18 cellular contexts compared by ENCODE assay signal in the genomic region with DNA sequence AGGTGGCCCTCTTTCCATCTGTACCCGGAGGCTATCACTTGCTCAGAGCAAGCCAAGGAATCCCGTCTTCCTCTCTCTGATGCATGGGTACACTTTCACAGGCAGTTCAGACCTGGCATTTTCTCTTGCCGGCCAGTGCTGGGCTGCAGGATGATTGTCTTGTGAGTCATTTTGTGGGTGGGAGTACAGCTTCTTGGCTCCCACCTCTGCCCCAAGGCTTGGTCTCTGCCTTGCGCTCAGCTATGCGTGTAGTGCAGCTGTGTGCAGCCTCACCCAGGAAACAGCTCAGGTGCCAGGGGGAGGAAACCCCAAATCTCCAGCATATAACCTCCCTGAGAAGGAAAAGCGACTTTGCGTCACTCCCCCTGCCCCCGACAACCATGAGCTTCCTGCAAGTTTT. TPM values are rescaled to one million over a fixed set of nuclear protein-coding genes. Genes with fewer than 3 reads are reported as not detected.
DNase-seq lines count a peak whose midpoint lies in the region; ATAC-seq and TF ChIP-seq lines count a peak whose summit lies in the region.
"Had no signal": no experiment of that assay in that cellular context is flagged by ENCODE, and none has a peak within 500 bp of the region (broad histone marks: within the 10 kb centered on the region; RNA-seq: fewer than 3 reads in every experiment).

No MANE protein-coding gene starts in this region.

- no peak overlapping the region for H3K23ac ChIP-seq in H9 (ENCODE audit: insufficient read length, low read depth, low read length)

- no peak for DNase-seq in H9
- peak; percentile 93 for DNase-seq in RWPE2 (ENCODE audit: low spot score)
- DNase-seq in ureter (ENCODE audit: low spot score): peak; percentile 61
- DNase-seq in NCI-H69 (lab: John Stamatoyannopoulos, UW): no peak
- no peak for DNase-seq in stimulated activated CD4-positive, alpha-beta T cell treated with anti-CD3 and anti-CD28 coated beads, Interleukin-15, amount 100 ng/mL, for 24 hours
- DNase-seq: activated CD4-positive, alpha-beta T cell treated with anti-CD3 and anti-CD28 coated beads for 36 hours; activated naive CD4-positive, alpha-beta T cell treated with anti-CD3 and anti-CD28 coated beads for 36 hours; CD8-positive, alpha-beta memory T cell; effector memory CD8-positive, alpha-beta T cell; GDM1; immature natural killer cell; NCI-H774; Right ventricle myocardium superior; small intestine; stimulated activated naive CD8-positive, alpha-beta T cell treated with anti-CD3 and anti-CD28 coated beads, Interleukin-15, amount 100 ng/mL, for 72 hours had no signal

- ATAC-seq in RWPE2 (ENCODE audit: low read depth): peak; percentile 96
- ATAC-seq in GM21515 (IDR thresholded peaks at IDR 0.05; ENCODE audit: unreplicated experiment): no peak
- ATAC-seq: activated CD4-positive, alpha-beta T cell treated with anti-CD3 and anti-CD28 coated beads for 36 hours; effector memory CD8-positive, alpha-beta T cell; stimulated activated naive CD8-positive, alpha-beta T cell treated with anti-CD3 and anti-CD28 coated beads, Interleukin-15, amount 100 ng/mL, for 72 hours had no signal

- H4K20me1 ChIP-seq in H9 (ENCODE audit: control insufficient read depth, insufficient read depth, insufficient read length): no peaks in the 10 kb centered on the region

- H4K91ac ChIP-seq in H9 (ENCODE audit: insufficient read length, low read depth, low read length): no peak overlapping the region

- no peak overlapping the region for H2BK15ac ChIP-seq in H9 (ENCODE audit: low read depth, low read length)

- H3K79me1 ChIP-seq in H9 (ENCODE audit: insufficient read depth, low read depth, low read length, poor library complexity, severe bottlenecking): no peaks in the 10 kb centered on the region

- H2BK20ac ChIP-seq in H9 (ENCODE audit: low read depth, low read length, poor library complexity, severe bottlenecking): no peak overlapping the region

- H3K79me2 ChIP-seq in H9 (ENCODE audit: insufficient read depth, low read length): no peaks in the 10 kb centered on the region

- H3K27me3 ChIP-seq in H9 (ENCODE audit: insufficient read depth, low read length) (peaks cover 9% of the 10 kb centered on the region; the same call in 1 of the 2 replicates), RWPE2 (ENCODE audit: insufficient read depth, poor library complexity, severe bottlenecking) (no peaks in the 10 kb centered on the region), iPS-20b (ENCODE audit: insufficient read depth, low read length) (peaks cover 53% of the 10 kb centered on the region)

- no peaks in the 10 kb centered on the region for H3K36me3 ChIP-seq in RWPE2 (ENCODE audit: low read depth)
- no peaks in the 10 kb centered on the region for H3K36me3 ChIP-seq in iPS-20b (ENCODE audit: insufficient read depth, low read depth, low read length)

- peaks cover 8% of the 10 kb centered on the region; the same call in 1 of the 2 replicates for H3K4me1 ChIP-seq in H9 (ENCODE audit: insufficient read depth, low read length)
- H3K4me1 ChIP-seq in RWPE2 (ENCODE audit: insufficient read depth, poor library complexity, severe bottlenecking): peaks cover 20% of the 10 kb centered on the region
- peaks cover 17% of the 10 kb centered on the region for H3K4me1 ChIP-seq in iPS-20b (ENCODE audit: insufficient read depth, low read length)

- no peak overlapping the region for H4K8ac ChIP-seq in H9 (replicated peaks; ENCODE audit: insufficient read length, low read depth, low read length)

- no peak overlapping the region for H2BK120ac ChIP-seq in H9 (ENCODE audit: low read depth, low read length, poor library complexity, severe bottlenecking)

- H3K4me3 ChIP-seq in RWPE2 (ENCODE audit: severe bottlenecking) (no peak overlapping the region), iPS-20b (ENCODE audit: low read length) (peak overlapping the region; percentile 18; the same call in 1 of the 2 replicates)

- WGBS in H9 (ENCODE audit: extremely low coverage, insufficient read length, low lambda C conversion rate): no CpG with 5 or more reads among the region's 8 CpGs

- H3K9me3 ChIP-seq in H9 (ENCODE audit: control insufficient read depth, low read depth, low read length): no peaks in the 10 kb centered on the region
- H3K9me3 ChIP-seq in RWPE2 (ENCODE audit: severe bottlenecking): no peaks in the 10 kb centered on the region
- H3K9me3 ChIP-seq in iPS-20b (ENCODE audit: insufficient read depth, low read depth, low read length): no peaks in the 10 kb centered on the region

- H3K4me1 Mint-ChIP-seq in H9: no peaks in the 10 kb centered on the region; a peak in 2 of 4 replicates
- H3K4me1 Mint-ChIP-seq: activated CD4-positive, alpha-beta T cell treated with anti-CD3 and anti-CD28 coated beads for 36 hours; CD8-positive, alpha-beta memory T cell; immature natural killer cell; stimulated activated naive CD8-positive, alpha-beta T cell treated with anti-CD3 and anti-CD28 coated beads, Interleukin-15, amount 100 ng/mL, for 72 hours had no signal

- H2AFZ ChIP-seq in H9 (ENCODE audit: low read length): no peak overlapping the region

- H2BK12ac ChIP-seq in H9 (ENCODE audit: insufficient read length, low read depth, low read length): no peak overlapping the region

- H3K36me3 Mint-ChIP-seq in H9 (ENCODE audit: insufficient read depth in 1 of 3, low read depth in 3 of 3): no peaks in the 10 kb centered on the region
- H3K36me3 Mint-ChIP-seq: CD8-positive, alpha-beta memory T cell; immature natural killer cell had no signal

- H3K27ac ChIP-seq in H9 (ENCODE audit: insufficient read length, low read depth, low read length): no peak overlapping the region
- peak overlapping the region; percentile 94 for H3K27ac ChIP-seq in RWPE2 (ENCODE audit: poor library complexity, severe bottlenecking)
- H3K27ac ChIP-seq in iPS-20b (ENCODE audit: low read length): no peak overlapping the region

- no peak overlapping the region for H3K56ac ChIP-seq in H9 (ENCODE audit: insufficient read length, low read depth, low read length)

- no peak overlapping the region for H3K14ac ChIP-seq in H9 (ENCODE audit: insufficient read depth, low read length)

- H3K4me3 Mint-ChIP-seq in H9: peak overlapping the region in 1 of 2 experiments; percentile 15; a peak in 2 of 5 replicates
- H3K4me3 Mint-ChIP-seq: activated CD4-positive, alpha-beta T cell treated with anti-CD3 and anti-CD28 coated beads for 36 hours; activated naive CD4-positive, alpha-beta T cell treated with anti-CD3 and anti-CD28 coated beads for 36 hours; CD8-positive, alpha-beta memory T cell; effector memory CD8-positive, alpha-beta T cell; immature natural killer cell; stimulated activated naive CD8-positive, alpha-beta T cell treated with anti-CD3 and anti-CD28 coated beads, Interleukin-15, amount 100 ng/mL, for 72 hours; T-helper 2 cell treated with Interferon-gamma antibody and Interleukin-4, amounts not matched to agents 5 μg/mL and 100 μg/mL, for 36 hours had no signal

- TF ChIP-seq CTCF in H9 (conservative IDR thresholded peaks at IDR 0.05) (no peak), RWPE2 (IDR thresholded peaks at IDR 0.05; ENCODE audit: poor library complexity, severe bottlenecking) (no peak)

- no peak overlapping the region for H3K27ac Mint-ChIP-seq in H9
- H3K27ac Mint-ChIP-seq: activated CD4-positive, alpha-beta T cell treated with anti-CD3 and anti-CD28 coated beads for 36 hours; activated naive CD4-positive, alpha-beta T cell treated with anti-CD3 and anti-CD28 coated beads for 36 hours; CD8-positive, alpha-beta memory T cell; effector memory CD8-positive, alpha-beta T cell; immature natural killer cell; stimulated activated naive CD8-positive, alpha-beta T cell treated with anti-CD3 and anti-CD28 coated beads, Interleukin-15, amount 100 ng/mL, for 72 hours; T-helper 2 cell treated with Interferon-gamma antibody and Interleukin-4, amounts not matched to agents 5 μg/mL and 100 μg/mL, for 36 hours had no signal

- no peak overlapping the region for H4K5ac ChIP-seq in H9 (ENCODE audit: insufficient read length, low read depth, low read length)

- H2BK5ac ChIP-seq in H9 (ENCODE audit: insufficient read length, low read length): no peak overlapping the region

- no peak overlapping the region for H3T11ph ChIP-seq in H9 (ENCODE audit: low read length)

- no peak overlapping the region for H3K4ac ChIP-seq in H9 (ENCODE audit: low read depth, low read length)

- peaks cover 7% of the 10 kb centered on the region for H3K23me2 ChIP-seq in H9 (ENCODE audit: insufficient read length, low read depth, low read length, poor library complexity, severe bottlenecking)

- no peak overlapping the region for H2AK5ac ChIP-seq in H9 (ENCODE audit: insufficient read length, low read length)

- no peak overlapping the region for H3K18ac ChIP-seq in H9 (ENCODE audit: insufficient read length, low read depth, low read length)

- peaks cover 27% of the 10 kb centered on the region for H3K27me3 Mint-ChIP-seq in H9 (ENCODE audit: low read depth)

- peaks cover 0 to 3% of the 10 kb centered on the region in 2 experiments; a peak in 1 of 5 replicates for H3K9me3 Mint-ChIP-seq in H9
- H3K9me3 Mint-ChIP-seq: activated naive CD4-positive, alpha-beta T cell treated with anti-CD3 and anti-CD28 coated beads for 36 hours; CD8-positive, alpha-beta memory T cell; effector memory CD8-positive, alpha-beta T cell; immature natural killer cell; stimulated activated naive CD8-positive, alpha-beta T cell treated with anti-CD3 and anti-CD28 coated beads, Interleukin-15, amount 100 ng/mL, for 72 hours; T-helper 2 cell treated with Interferon-gamma antibody and Interleukin-4, amounts not matched to agents 5 μg/mL and 100 μg/mL, for 36 hours had no signal

- H3K9ac ChIP-seq in H9 (ENCODE audit: extremely low read depth, insufficient read length, low read length) (no peak overlapping the region), iPS-20b (ENCODE audit: low read depth, low read length) (no peak overlapping the region)

- peak overlapping the region; percentile 19 for H3K4me2 ChIP-seq in H9 (ENCODE audit: insufficient read depth, insufficient read length, low read length)

RNA-seq across cellular contexts. Expression of a gene that starts 3.9 kb away (rescaled TPM):
- total RNA-seq in H9 (2021): 6.6 and 8.6 TPM in 2 replicates
- 5.7 TPM for total RNA-seq in ureter
- total RNA-seq: activated CD4-positive, alpha-beta T cell treated with anti-CD3 and anti-CD28 coated beads for 36 hours; CD8-positive, alpha-beta memory T cell had no signal

Comparison
In these comparisons a context has a peak if more than half of its experiments do, and no peak if none do; other contexts are left out.
1. DNase-seq: peak in RWPE2 (single experiment) and ureter (single experiment); none in H9 (single experiment), NCI-H69 (single experiment) and stimulated activated CD4-positive, alpha-beta T cell treated with anti-CD3 and anti-CD28 coated beads, Interleukin-15, amount 100 ng/mL, for 24 hours (single experiment).